Comparison of ENCODE assay signal across 31 cellular contexts in genomic region chr9:36911037-36911436, GRCh38.
DNase-seq lines count a peak whose midpoint lies in the region; FAIRE-seq and TF ChIP-seq lines count a peak whose summit lies in the region.
"Had no signal": no experiment of that assay in that cellular context is flagged by ENCODE, and none has a peak within 500 bp of the region (broad histone marks: within the 10 kb centered on the region; RNA-seq: fewer than 3 reads in every experiment).

No MANE protein-coding gene starts in this region.

- H3K9me3 ChIP-seq in MM.1S (replicated peaks; ENCODE audit: insufficient read depth, low read length) = no peaks in the 10 kb centered on the region
- no peaks in the 10 kb centered on the region for H3K9me3 ChIP-seq in H1 (ENCODE audit: insufficient read depth in 2 of 2, low read depth in 1 of 2, low read length in 1 of 2)
- H3K9me3 ChIP-seq: gastrocnemius medialis, left lung, ovary, thoracic aorta had no signal

- no peak overlapping the region for H3K14ac ChIP-seq in H1 (ENCODE audit: insufficient read length)

- POLR2A ChIA-PET in H1 (lab: Charles Lee; ENCODE audit: partially characterized antibody) = no interaction called here
- POLR2A ChIA-PET in activated CD4-positive, alpha-beta T cell treated with anti-CD3 and anti-CD28 coated beads, Interleukin-2, amount 10 ng/mL, durations not matched to agents 7 days and 5 days (lab: Charles Lee) = no interaction called here

- no peak overlapping the region for H2BK15ac ChIP-seq in H1 (ENCODE audit: low read length)

- H2BK12ac ChIP-seq in H1 (ENCODE audit: low read depth, low read length) = no peak overlapping the region

- TF ChIP-seq POLR2A in H1 (IDR thresholded peaks at IDR 0.05; ENCODE audit: control extremely low read depth in 1 of 2, low read depth in 2 of 2, low read length in 2 of 2) = no peak

- 84% methylated on average over 6 of the region's 6 CpGs; no CpG with 5 or more reads in 1 of the 2 experiments for WGBS in H1 (ENCODE audit: extremely low coverage in 1 of 2, insufficient coverage in 1 of 2, insufficient read length in 1 of 2, insufficient replicate concordance in 2 of 2, low coverage in 1 of 2, low lambda C conversion rate in 2 of 2, missing lambda C conversion rate in 1 of 2), 2 experiments

- no peaks in the 10 kb centered on the region for H3K79me2 ChIP-seq in MM.1S (ENCODE audit: low read length)
- H3K79me2 ChIP-seq in H1 (ENCODE audit: control insufficient read depth in 1 of 2, insufficient read depth in 2 of 2, low read length in 2 of 2) = no peaks in the 10 kb centered on the region

- H3K4me1 ChIP-seq in MM.1S (ENCODE audit: low read length) (peaks cover 10% of the 10 kb centered on the region), H1 (replicated peaks in 1 of 4; ENCODE audit: control insufficient read depth in 3 of 4, insufficient read depth in 4 of 4, low read length in 3 of 4) (peaks cover 5 to 7% (median 6%) of the 10 kb centered on the region in 4 experiments)
- H3K4me1 ChIP-seq: gastrocnemius medialis, left lung, right atrium auricular region had no signal

- H2BK20ac ChIP-seq in H1 (ENCODE audit: low read length) = no peak overlapping the region

- TF ChIP-seq CTCF in GM12872 (IDR thresholded peaks at IDR 0.05; ENCODE audit: insufficient read depth, low read depth, low read length) (peak; percentile 32; the same call in 1 of the 3 replicates), MM.1S (IDR thresholded peaks at IDR 0.05; ENCODE audit: low read length) (0 out of 2 replicates have a peak, but pooled peaks have one; percentile 7), H1 (IDR thresholded peaks at IDR 0.05; ENCODE audit: control extremely low read depth in 1 of 3, insufficient read depth in 1 of 3, low read depth in 1 of 3, low read length in 3 of 3) (peak; percentile 10 to 54 (median 41); a peak in 3 of 4 replicates)

- H3F3A ChIP-seq in MM.1S (ENCODE audit: insufficient read depth, low read length) = peaks cover 9% of the 10 kb centered on the region

- H3K4ac ChIP-seq in H1 (replicated peaks; ENCODE audit: insufficient read length, low read depth, low read length) = no peak overlapping the region

- no peaks in the 10 kb centered on the region for H3K4me1 Mint-ChIP-seq in activated CD4-positive, alpha-beta T cell treated with anti-CD3 and anti-CD28 coated beads, Interleukin-2, amount 10 ng/mL, durations not matched to agents 7 days and 5 days
- H3K4me1 Mint-ChIP-seq: activated naive CD4-positive, alpha-beta T cell treated with anti-CD3 and anti-CD28 coated beads, Interleukin-2, amount 50 U/mL, for 24 hours; CD8-positive, alpha-beta memory T cell; immature natural killer cell; nephron had no signal

- H2AK5ac ChIP-seq in H1 (ENCODE audit: low read depth, low read length) = no peak overlapping the region

- H4K20me1 ChIP-seq in MM.1S (ENCODE audit: insufficient read depth, low read length) = no peaks in the 10 kb centered on the region
- H4K20me1 ChIP-seq in H1 (replicated peaks in 1 of 2; ENCODE audit: control insufficient read depth in 1 of 2, insufficient read depth in 2 of 2, low read length in 2 of 2) = peaks cover 0 to 2% of the 10 kb centered on the region in 2 experiments

- no peaks in the 10 kb centered on the region for H3K79me1 ChIP-seq in H1 (ENCODE audit: low read depth, low read length)

- no peaks in the 10 kb centered on the region for H3K9me3 Mint-ChIP-seq in activated CD4-positive, alpha-beta T cell treated with anti-CD3 and anti-CD28 coated beads, Interleukin-2, amount 10 ng/mL, durations not matched to agents 7 days and 5 days
- H3K9me3 Mint-ChIP-seq: activated naive CD4-positive, alpha-beta T cell treated with anti-CD3 and anti-CD28 coated beads, Interleukin-2, amount 50 U/mL, for 24 hours; CD8-positive, alpha-beta memory T cell; dendritic cell treated with granulocyte-macrophage colony-stimulating factor and Interleukin-4, amounts not matched to agents 40 ng/mL and 50 ng/mL, for 4 days; immature natural killer cell; nephron had no signal

- TF ChIP-seq EP300 in H1 (IDR thresholded peaks at IDR 0.05; ENCODE audit: borderline replicate concordance in 1 of 2, low read depth in 2 of 2, low read length in 2 of 2) = no peak

- peaks cover 30% of the 10 kb centered on the region for H3K27me3 Mint-ChIP-seq in activated CD4-positive, alpha-beta T cell treated with anti-CD3 and anti-CD28 coated beads, Interleukin-2, amount 10 ng/mL, durations not matched to agents 7 days and 5 days

- CTCF ChIA-PET in H1 (lab: Charles Lee; ENCODE audit: partially characterized antibody) = interaction anchor here (0.6 to 12.0 kb wide), 16 partner anchors 10 to 503 kb away, joined by 3 to 74 read pairs (median 4); no protein-coding TSS in a partner anchor
- CTCF ChIA-PET in activated CD4-positive, alpha-beta T cell treated with anti-CD3 and anti-CD28 coated beads, Interleukin-2, amount 10 ng/mL, durations not matched to agents 7 days and 5 days (lab: Charles Lee) = interaction anchor here (0.6 to 1.6 kb wide), 3 partner anchors 12 to 243 kb away, joined by 3 to 4 read pairs (median 3); no protein-coding TSS in a partner anchor

- no peak overlapping the region for H3K27ac ChIP-seq in MM.1S (ENCODE audit: low read length)
- no peak overlapping the region for H3K27ac ChIP-seq in H1 (ENCODE audit: low read depth, low read length)
- H3K27ac ChIP-seq: gastrocnemius medialis, left lung, ovary, right atrium auricular region, thoracic aorta had no signal

- H3K36me3 ChIP-seq in MM.1S (replicated peaks; ENCODE audit: insufficient read depth, low read length) (no peaks in the 10 kb centered on the region), H1 (ENCODE audit: control insufficient read depth in 2 of 4, insufficient read depth in 4 of 4, low read length in 3 of 4) (no peaks in the 10 kb centered on the region), H7 (replicated peaks; ENCODE audit: control insufficient read depth, insufficient read depth, low read length) (no peaks in the 10 kb centered on the region)
- H3K36me3 ChIP-seq: gastrocnemius medialis, left lung, ovary, right atrium auricular region, thoracic aorta had no signal

- no peak overlapping the region for H3K27ac Mint-ChIP-seq in activated CD4-positive, alpha-beta T cell treated with anti-CD3 and anti-CD28 coated beads, Interleukin-2, amount 10 ng/mL, durations not matched to agents 7 days and 5 days
- H3K27ac Mint-ChIP-seq: activated naive CD4-positive, alpha-beta T cell treated with anti-CD3 and anti-CD28 coated beads, Interleukin-2, amount 50 U/mL, for 24 hours; CD8-positive, alpha-beta memory T cell; dendritic cell treated with granulocyte-macrophage colony-stimulating factor and Interleukin-4, amounts not matched to agents 40 ng/mL and 50 ng/mL, for 4 days; immature natural killer cell; nephron had no signal

- H3K27me3 ChIP-seq in MM.1S (replicated peaks; ENCODE audit: insufficient read depth, low read length) (no peaks in the 10 kb centered on the region), H1 (replicated peaks in 1 of 4; ENCODE audit: control insufficient read depth in 3 of 4, extremely low read depth in 1 of 4, insufficient read depth in 3 of 4, low read length in 3 of 4) (no peaks in the 10 kb centered on the region), H7 (ENCODE audit: control insufficient read depth, insufficient read depth, low read length) (no peaks in the 10 kb centered on the region)
- H3K27me3 ChIP-seq: gastrocnemius medialis, ovary, right atrium auricular region had no signal

- H3K9ac ChIP-seq in MM.1S (ENCODE audit: low read length) = no peak overlapping the region
- no peak overlapping the region for H3K9ac ChIP-seq in H1 (replicated peaks in 1 of 4; ENCODE audit: extremely low read depth in 1 of 4, low read depth in 3 of 4, low read length in 3 of 4)

- no peaks in the 10 kb centered on the region for H3K9me2 ChIP-seq in MM.1S (replicated peaks; ENCODE audit: insufficient read depth, low read length)

- no peak overlapping the region for H3K4me3 ChIP-seq in MM.1S (ENCODE audit: low read length)
- no peak overlapping the region for H3K4me3 ChIP-seq in H1 (ENCODE audit: extremely low read depth in 1 of 4, insufficient read depth in 2 of 4, low read depth in 3 of 4, low read length in 4 of 4)
- no peak overlapping the region for H3K4me3 ChIP-seq in H7 (ENCODE audit: insufficient read depth, low read depth, low read length)
- H3K4me3 ChIP-seq: gastrocnemius medialis, left lung, ovary, right atrium auricular region, thoracic aorta had no signal

- TF ChIP-seq RAD21 in H1 (IDR thresholded peaks at IDR 0.05 in 1 of 2, conservative IDR thresholded peaks at IDR 0.05 in 1 of 2; ENCODE audit: low read depth in 2 of 2, low read length in 2 of 2) = peak in 1 of 2 experiments; percentile 14; a peak in 1 of 4 replicates

- H3K4me3 Mint-ChIP-seq in activated CD4-positive, alpha-beta T cell treated with anti-CD3 and anti-CD28 coated beads, Interleukin-2, amount 10 ng/mL, durations not matched to agents 7 days and 5 days = no peak overlapping the region
- H3K4me3 Mint-ChIP-seq: activated naive CD4-positive, alpha-beta T cell treated with anti-CD3 and anti-CD28 coated beads, Interleukin-2, amount 50 U/mL, for 24 hours; CD8-positive, alpha-beta memory T cell; dendritic cell treated with granulocyte-macrophage colony-stimulating factor and Interleukin-4, amounts not matched to agents 40 ng/mL and 50 ng/mL, for 4 days; immature natural killer cell; nephron had no signal

- H2BK120ac ChIP-seq in H1 (replicated peaks; ENCODE audit: low read depth, low read length) = no peak overlapping the region

- H3K18ac ChIP-seq in H1 (ENCODE audit: extremely low read depth, low read length) = no peak overlapping the region

- no peak overlapping the region for H4K91ac ChIP-seq in H1 (replicated peaks; ENCODE audit: insufficient read length, low read length)

- H3K4me2 ChIP-seq in MM.1S (ENCODE audit: low read depth, low read length) (no peak overlapping the region), H1 (ENCODE audit: insufficient read depth in 1 of 2, low read depth in 2 of 2, low read length in 2 of 2) (no peak overlapping the region)

- no peaks in the 10 kb centered on the region for H3K23me2 ChIP-seq in H1 (ENCODE audit: low read depth, low read length)

- no peaks in the 10 kb centered on the region for H3K36me3 Mint-ChIP-seq in activated CD4-positive, alpha-beta T cell treated with anti-CD3 and anti-CD28 coated beads, Interleukin-2, amount 10 ng/mL, durations not matched to agents 7 days and 5 days (ENCODE audit: low read depth)
- H3K36me3 Mint-ChIP-seq: activated naive CD4-positive, alpha-beta T cell treated with anti-CD3 and anti-CD28 coated beads, Interleukin-2, amount 50 U/mL, for 24 hours; CD8-positive, alpha-beta memory T cell; immature natural killer cell had no signal

- DNase-seq in MM.1S (no peak), H1 (ENCODE audit: low read depth in 1 of 2, low spot score in 2 of 2) (no peak), H7 (no peak), NCI-H1417 (lab: John Stamatoyannopoulos, UW) (no peak), GM19240 (ENCODE audit: insufficient read length, low spot score) (no peak)
- no peak for DNase-seq in activated CD4-positive, alpha-beta T cell treated with anti-CD3 and anti-CD28 coated beads, Interleukin-2, amount 10 ng/mL, durations not matched to agents 7 days and 5 days
- DNase-seq: activated CD4-positive, alpha-beta T cell treated with anti-CD3 and anti-CD28 coated beads, Interleukin-2, amount 50 U/mL, for 4 hours; activated CD8-positive, alpha-beta memory T cell treated with anti-CD3 and anti-CD28 coated beads, Interleukin-2, amount 50 U/mL, for 4 hours; anterior cingulate cortex; caudate nucleus; CD8-positive, alpha-beta memory T cell; gastrocnemius medialis; HCEC 1CT; hippocampal formation; immature natural killer cell; left lung; NCI-H187; NCI-H2171 treated with DMSO at 0.1 percent for 48 hours; NCI-H526 treated with DMSO at 0.1 percent for 48 hours; ovary; stimulated activated CD4-positive, alpha-beta T cell treated with anti-CD3 and anti-CD28 coated beads, Interleukin-4, amount 100 ng/mL, for 24 hours; stimulated activated naive CD4-positive, alpha-beta T cell treated with Interleukin-2 at 50 U/mL for 16 hours; T-helper 2 cell had no signal

- H3K56ac ChIP-seq in H1 (replicated peaks; ENCODE audit: insufficient read length, low read depth, low read length) = no peak overlapping the region

- H2AFZ ChIP-seq in MM.1S (ENCODE audit: low read length) (no peak overlapping the region), H1 (ENCODE audit: low read length) (no peak overlapping the region)

- H4K5ac ChIP-seq in H1 (ENCODE audit: insufficient read length, low read depth, low read length) = no peak overlapping the region

- H2BK5ac ChIP-seq in H1 (ENCODE audit: low read depth, low read length) = no peak overlapping the region

- H4K8ac ChIP-seq in H1 (ENCODE audit: extremely low read depth, insufficient read depth, low read length) = no peak overlapping the region

- H3K23ac ChIP-seq in H1 (ENCODE audit: insufficient read length) = no peak overlapping the region

- no peak for FAIRE-seq in H1 (lab: Jason Lieb, UNC)
- FAIRE-seq: endometrium, GM12891 had no signal
